Comparison of ENCODE assay signal across 24 cellular contexts in the genomic region with DNA sequence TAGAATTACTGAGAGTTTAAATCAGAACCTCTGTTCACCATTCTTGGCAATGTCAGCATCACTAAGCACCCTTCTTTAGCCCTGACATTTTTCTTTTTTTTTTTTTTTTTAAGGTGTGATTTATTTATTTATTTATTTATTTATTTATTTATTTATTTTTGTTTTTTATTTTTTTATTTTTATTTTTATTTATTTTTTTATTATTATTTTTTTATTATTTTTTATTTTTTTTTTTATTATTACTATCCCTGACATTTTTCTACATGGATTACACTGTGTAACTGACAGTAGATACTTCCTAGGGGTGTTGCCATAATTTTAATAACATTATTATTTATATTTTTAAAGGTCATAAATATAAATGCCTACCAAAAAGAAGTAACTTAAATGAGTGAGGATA. TPM values are rescaled to one million over a fixed set of nuclear protein-coding genes. Genes with fewer than 3 reads are reported as not detected.
DNase-seq lines count a peak whose midpoint lies in the region; ATAC-seq, FAIRE-seq and TF ChIP-seq lines count a peak whose summit lies in the region.
"Had no signal": no experiment of that assay in that cellular context is flagged by ENCODE, and none has a peak within 500 bp of the region (broad histone marks: within the 10 kb centered on the region; RNA-seq: fewer than 3 reads in every experiment).

No MANE protein-coding gene starts in this region.

- H4K20me1 ChIP-seq in mammary epithelial cell (ENCODE audit: insufficient read depth, low read length): no peaks in the 10 kb centered on the region
- H4K20me1 ChIP-seq: BLaER1 treated with 17β-estradiol and CSF1 and Interleukin-3, amounts not matched to agents 10 nM and 100 nM had no signal

- no peak for ATAC-seq in pancreas
- ATAC-seq: A549 had no signal

- H3K9ac ChIP-seq in mammary epithelial cell (ENCODE audit: insufficient read depth, low read length): no peak overlapping the region
- H3K9ac ChIP-seq: BLaER1 treated with 17β-estradiol and CSF1 and Interleukin-3, amounts not matched to agents 10 nM and 100 nM; GM23248 had no signal

- DNase-seq in RCC 7860 (ENCODE audit: low spot score) (no peak), epithelial cell of prostate (ENCODE audit: low read depth, low spot score) (no peak), pancreas (no peak), mammary epithelial cell (no peak), NOMO-1 treated with DMSO at 0.1 percent for 48 hours (lab: John Stamatoyannopoulos, UW; ENCODE audit: unreplicated experiment) (no peak), kidney tubule cell (ENCODE audit: low spot score) (no peak)
- DNase-seq: ACHN; AML-193; BE2C; CD4-positive, alpha-beta T cell; CD8-positive, alpha-beta memory T cell; DMS53; DMS79 treated with DMSO at 0.1 percent for 48 hours; GM23248; H7; HCEC 1CT had no signal

- H3K4me1 ChIP-seq in pancreas: no peaks in the 10 kb centered on the region
- H3K4me1 ChIP-seq in mammary epithelial cell (ENCODE audit: insufficient read depth, low read length): no peaks in the 10 kb centered on the region
- H3K4me1 ChIP-seq: A549; BE2C; BLaER1 treated with 17β-estradiol and CSF1 and Interleukin-3, amounts not matched to agents 10 nM and 100 nM had no signal

- FAIRE-seq in A204.1 (lab: Jason Lieb, UNC): peak; percentile 46
- peak; percentile 49 for FAIRE-seq in RCC 7860 (lab: Jason Lieb, UNC)
- FAIRE-seq in pancreas (lab: Jason Lieb, UNC): peak; percentile 68
- FAIRE-seq: A549, GM12892, H1 had no signal

- H3K36me3 ChIP-seq in pancreas (no peaks in the 10 kb centered on the region), mammary epithelial cell (ENCODE audit: insufficient read depth, low read length) (no peaks in the 10 kb centered on the region)
- H3K36me3 ChIP-seq: BE2C; BLaER1 treated with 17β-estradiol and CSF1 and Interleukin-3, amounts not matched to agents 10 nM and 100 nM had no signal

- no peaks in the 10 kb centered on the region for H3K79me2 ChIP-seq in mammary epithelial cell (ENCODE audit: insufficient read depth, low read length)

- H3K27me3 ChIP-seq in pancreas (no peaks in the 10 kb centered on the region), mammary epithelial cell (ENCODE audit: insufficient read depth, low read length) (no peaks in the 10 kb centered on the region)
- H3K27me3 ChIP-seq: BE2C; BLaER1 treated with 17β-estradiol and CSF1 and Interleukin-3, amounts not matched to agents 10 nM and 100 nM had no signal

- dilution Hi-C loops in mammary epithelial cell (cut with HindIII; ENCODE audit: low sequenced_read_pairs): no loop called here

- CTCF ChIA-PET in mammary epithelial cell (lab: Charles Lee; ENCODE audit: low non-redundant PET): no interaction called here

- in situ Hi-C loops in mammary epithelial cell (cut with MboI; ENCODE audit: low sequenced_read_pairs in 2 of 2): no loop called here

- H3K27ac ChIP-seq in epithelial cell of prostate (peak overlapping the region; percentile 10), pancreas (no peak overlapping the region), mammary epithelial cell (ENCODE audit: insufficient read depth, low read depth, low read length) (no peak overlapping the region)
- H3K27ac ChIP-seq: 22Rv1; A549; BLaER1 treated with 17β-estradiol and CSF1 and Interleukin-3, amounts not matched to agents 10 nM and 100 nM; GM23248 had no signal

- BruUV-seq in mammary epithelial cell (replicated peaks; lab: Mats Ljungman, UMichigan): no TSS peak

- intact Hi-C loops in pancreas (cut with DNase I) (no loop called here), mammary epithelial cell (cut with micrococcal nuclease) (no loop called here)

- no peak overlapping the region for H3K4me2 ChIP-seq in mammary epithelial cell (ENCODE audit: insufficient read depth, low read depth, low read length)
- H3K4me2 ChIP-seq: A549; BLaER1 treated with 17β-estradiol and CSF1 and Interleukin-3, amounts not matched to agents 10 nM and 100 nM had no signal

- no peaks in the 10 kb centered on the region for H3K9me3 ChIP-seq in pancreas
- no peaks in the 10 kb centered on the region for H3K9me3 ChIP-seq in mammary epithelial cell (replicated peaks; ENCODE audit: insufficient read depth, low read length)
- H3K9me3 ChIP-seq: A549, BE2C had no signal

- H3K4me3 ChIP-seq in pancreas: no peak overlapping the region
- no peak overlapping the region for H3K4me3 ChIP-seq in mammary epithelial cell (replicated peaks in 1 of 3; ENCODE audit: insufficient read depth in 1 of 3, low read depth in 2 of 3, low read length in 3 of 3)
- H3K4me3 ChIP-seq: A549; BLaER1 treated with 17β-estradiol and CSF1 and Interleukin-3, amounts not matched to agents 10 nM and 100 nM; GM23248 had no signal

- H2AFZ ChIP-seq in mammary epithelial cell (ENCODE audit: low read depth, low read length): no peak overlapping the region
- H2AFZ ChIP-seq: GM23248 had no signal

- TF ChIP-seq CTCF in pancreas (IDR thresholded peaks at IDR 0.05) (no peak), mammary epithelial cell (conservative IDR thresholded peaks at IDR 0.05 in 1 of 2, IDR thresholded peaks at IDR 0.05 in 1 of 2; ENCODE audit: extremely low read depth in 1 of 2, insufficient read depth in 1 of 2, low read depth in 1 of 2, low read length in 2 of 2) (no peak)

RNA-seq across cellular contexts. Expression of a gene that starts 47.0 kb away (rescaled TPM):
- 1 to 10 TPM in 1 of 6 donors, under 1 TPM in 5; 0.22 to 1.7 (median 0.76) TPM for total RNA-seq in pancreas
- polyA plus RNA-seq in pancreas: 1 to 10 TPM in 1 of 2 donors, under 1 TPM in 1; 0.30 to 1.9 TPM
- under 1 TPM; 0.17 to 0.21 TPM for total RNA-seq in mammary epithelial cell
- polyA plus RNA-seq in mammary epithelial cell: 0.15 TPM
- polyA minus RNA-seq in mammary epithelial cell: not detected
- total RNA-seq: CD4-positive, alpha-beta T cell; CD8-positive, alpha-beta memory T cell; G401; GM23248 had no signal
- polyA plus RNA-seq: A549; CD14-positive monocyte; CD8-positive, alpha-beta memory T cell; GM23248 had no signal
